In the genomic region with DNA sequence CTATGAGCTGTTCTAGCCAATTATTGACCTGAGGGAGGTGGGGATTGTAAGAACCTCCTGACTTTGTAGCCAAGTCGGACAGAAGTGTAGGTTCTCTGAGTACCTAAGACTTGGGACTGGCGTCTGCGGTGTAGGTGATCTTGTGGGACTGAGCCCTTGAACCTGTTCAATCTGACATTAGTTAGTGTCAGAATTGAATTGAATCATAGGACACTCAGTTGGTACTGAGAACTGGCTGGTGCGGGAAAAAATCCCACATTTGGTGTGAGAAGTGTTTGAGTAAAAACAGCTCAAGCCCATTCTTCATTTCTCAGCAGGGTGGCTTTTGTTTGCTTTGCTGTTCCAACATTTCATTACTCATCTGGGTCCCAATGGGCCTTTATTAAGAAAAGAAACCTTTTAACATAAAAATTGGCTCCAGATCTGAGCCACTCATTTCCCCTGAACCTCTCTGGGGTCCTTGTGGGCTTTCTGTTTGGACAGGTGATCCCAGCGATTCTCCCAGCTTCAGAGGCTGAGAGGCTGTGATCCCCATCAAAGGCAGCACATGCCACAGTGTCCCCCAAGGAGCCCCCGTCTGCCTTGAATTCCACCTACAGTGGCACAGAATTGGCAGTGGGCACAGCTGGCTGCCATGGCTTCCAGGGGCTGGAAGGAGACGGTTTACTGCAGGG, we compare ENCODE assay signal across 13 cellular contexts.
DNase-seq lines count a peak whose midpoint lies in the region; ATAC-seq, FAIRE-seq and TF ChIP-seq lines count a peak whose summit lies in the region.
"Had no signal": no experiment of that assay in that cellular context is flagged by ENCODE, and none has a peak within 500 bp of the region (broad histone marks: within the 10 kb centered on the region; RNA-seq: fewer than 3 reads in every experiment).

No MANE protein-coding gene starts in this region.

- no peaks in the 10 kb centered on the region for H4K20me1 ChIP-seq in H1 (replicated peaks in 1 of 2; ENCODE audit: control insufficient read depth in 1 of 2, insufficient read depth in 2 of 2, low read length in 2 of 2)

- no peak for TF ChIP-seq EP300 in H1 (IDR thresholded peaks at IDR 0.05; ENCODE audit: borderline replicate concordance in 1 of 2, low read depth in 2 of 2, low read length in 2 of 2)

- no peak overlapping the region for H2BK5ac ChIP-seq in H1 (ENCODE audit: low read depth, low read length)

- no peak for TF ChIP-seq POLR2A in H1 (IDR thresholded peaks at IDR 0.05; ENCODE audit: control extremely low read depth in 1 of 2, low read depth in 2 of 2, low read length in 2 of 2)

- H3K79me2 ChIP-seq in H1 (ENCODE audit: control insufficient read depth in 1 of 2, insufficient read depth in 2 of 2, low read length in 2 of 2), result no peaks in the 10 kb centered on the region

- H3K27ac Mint-ChIP-seq in CD8-positive, alpha-beta T cell, result no peak overlapping the region
- H3K27ac Mint-ChIP-seq in activated T-helper 1 cell treated with anti-CD3 and anti-CD28 coated beads, Interleukin-12 subunit alpha, Interleukin-12 subunit beta, Interleukin-2, Interleukin-4 antibody, amounts not matched to agents 30 ng/mL and 10 ng/mL and 1 ng/mL, durations not matched to agents 14 hours and 24 hours and 36 hours, result no peak overlapping the region

- H3K4me1 ChIP-seq in H1 (replicated peaks in 1 of 4; ENCODE audit: control insufficient read depth in 3 of 4, insufficient read depth in 4 of 4, low read length in 3 of 4) (peaks cover 0 to 8% (median 1%) of the 10 kb centered on the region in 4 experiments; a peak in 6 of 7 replicates), muscle layer of duodenum (ENCODE audit: control insufficient read depth in 1 of 2, insufficient read depth in 2 of 2, low read length in 2 of 2) (peaks cover 3 to 6% of the 10 kb centered on the region in 2 donors)
- H3K4me1 ChIP-seq in CD8-positive, alpha-beta T cell (ENCODE audit: insufficient read depth, low read length), result no peaks in the 10 kb centered on the region

- no peak overlapping the region for H3K23ac ChIP-seq in H1 (ENCODE audit: insufficient read length)

- H3K23me2 ChIP-seq in H1 (ENCODE audit: low read depth, low read length), result peaks cover 8% of the 10 kb centered on the region; the same call in 1 of the 2 replicates

- H3K4ac ChIP-seq in H1 (replicated peaks; ENCODE audit: insufficient read length, low read depth, low read length), result no peak overlapping the region

- 86% methylated on average over 7 of the region's 7 CpGs; no CpG with 5 or more reads in 1 of the 2 experiments for WGBS in H1 (ENCODE audit: extremely low coverage in 1 of 2, insufficient coverage in 1 of 2, insufficient read length in 1 of 2, insufficient replicate concordance in 2 of 2, low coverage in 1 of 2, low lambda C conversion rate in 2 of 2, missing lambda C conversion rate in 1 of 2), 2 experiments

- H3K4me3 ChIP-seq in AG10803 (ENCODE audit: low read length) (no peak overlapping the region), H1 (ENCODE audit: extremely low read depth in 1 of 4, insufficient read depth in 2 of 4, low read depth in 3 of 4, low read length in 4 of 4) (no peak overlapping the region), muscle layer of duodenum (ENCODE audit: low read depth in 1 of 2, low read length in 2 of 2) (peak overlapping the region in 1 of 2 donors; percentile 33)
- no peak overlapping the region for H3K4me3 ChIP-seq in CD8-positive, alpha-beta T cell (ENCODE audit: low read depth, low read length)

- no peak overlapping the region for H3K27ac ChIP-seq in H1 (ENCODE audit: low read depth, low read length)
- peak overlapping the region; percentile 63 for H3K27ac ChIP-seq in muscle layer of duodenum (ENCODE audit: low read length)
- H3K27ac ChIP-seq in CD8-positive, alpha-beta T cell (ENCODE audit: low read depth, low read length), result no peak overlapping the region
- H3K27ac ChIP-seq: C4-2B had no signal

- no peak overlapping the region for H2AFZ ChIP-seq in H1 (ENCODE audit: low read length)

- no peak for TF ChIP-seq CTCF in AG10803 (conservative IDR thresholded peaks at IDR 0.05; ENCODE audit: low read length)
- no peak for TF ChIP-seq CTCF in H1 (IDR thresholded peaks at IDR 0.05; ENCODE audit: control extremely low read depth in 1 of 3, insufficient read depth in 1 of 3, low read depth in 1 of 3, low read length in 3 of 3)
- no peak for TF ChIP-seq CTCF in CD8-positive, alpha-beta T cell (IDR thresholded peaks at IDR 0.05)

- H2BK15ac ChIP-seq in H1 (ENCODE audit: low read length), result no peak overlapping the region

- H3K4me2 ChIP-seq in H1 (ENCODE audit: insufficient read depth in 1 of 2, low read depth in 2 of 2, low read length in 2 of 2), result no peak overlapping the region

- H3K4me1 Mint-ChIP-seq in CD8-positive, alpha-beta T cell (ENCODE audit: low read depth), result no peaks in the 10 kb centered on the region
- no peaks in the 10 kb centered on the region for H3K4me1 Mint-ChIP-seq in activated T-helper 1 cell treated with anti-CD3 and anti-CD28 coated beads, Interleukin-12 subunit alpha, Interleukin-12 subunit beta, Interleukin-2, Interleukin-4 antibody, amounts not matched to agents 30 ng/mL and 10 ng/mL and 1 ng/mL, durations not matched to agents 14 hours and 24 hours and 36 hours (ENCODE audit: low read depth)

- ATAC-seq in CD8-positive, alpha-beta T cell, result no peak
- no peak for ATAC-seq in HG02981 (IDR thresholded peaks at IDR 0.05; ENCODE audit: unreplicated experiment)

- H2AK5ac ChIP-seq in H1 (ENCODE audit: low read depth, low read length), result no peak overlapping the region

- H4K91ac ChIP-seq in H1 (replicated peaks; ENCODE audit: insufficient read length, low read length), result peak overlapping the region; percentile 30

- H3K36me3 Mint-ChIP-seq in CD8-positive, alpha-beta T cell, result no peaks in the 10 kb centered on the region
- H3K36me3 Mint-ChIP-seq in activated T-helper 1 cell treated with anti-CD3 and anti-CD28 coated beads, Interleukin-12 subunit alpha, Interleukin-12 subunit beta, Interleukin-2, Interleukin-4 antibody, amounts not matched to agents 30 ng/mL and 10 ng/mL and 1 ng/mL, durations not matched to agents 14 hours and 24 hours and 36 hours (ENCODE audit: low read depth), result no peaks in the 10 kb centered on the region

- FAIRE-seq in H1 (lab: Jason Lieb, UNC), result no peak

- no peak overlapping the region for H3K4me3 Mint-ChIP-seq in CD8-positive, alpha-beta T cell
- no peak overlapping the region for H3K4me3 Mint-ChIP-seq in activated T-helper 1 cell treated with anti-CD3 and anti-CD28 coated beads, Interleukin-12 subunit alpha, Interleukin-12 subunit beta, Interleukin-2, Interleukin-4 antibody, amounts not matched to agents 30 ng/mL and 10 ng/mL and 1 ng/mL, durations not matched to agents 14 hours and 24 hours and 36 hours

- H3K27me3 Mint-ChIP-seq in CD8-positive, alpha-beta T cell (ENCODE audit: low read depth), result peaks cover 27% of the 10 kb centered on the region
- peaks cover 15% of the 10 kb centered on the region for H3K27me3 Mint-ChIP-seq in activated T-helper 1 cell treated with anti-CD3 and anti-CD28 coated beads, Interleukin-12 subunit alpha, Interleukin-12 subunit beta, Interleukin-2, Interleukin-4 antibody, amounts not matched to agents 30 ng/mL and 10 ng/mL and 1 ng/mL, durations not matched to agents 14 hours and 24 hours and 36 hours (ENCODE audit: insufficient read depth)

- H2BK20ac ChIP-seq in H1 (ENCODE audit: low read length), result 0 out of 2 replicates have a peak overlapping the region, but pooled peaks have one; percentile 80

- H2BK12ac ChIP-seq in H1 (ENCODE audit: low read depth, low read length), result 0 out of 2 replicates have a peak overlapping the region, but pooled peaks have one; percentile 27

- intact Hi-C loops in CD8-positive, alpha-beta T cell (cut with DNase I, micrococcal nuclease), result no loop called here
- intact Hi-C loops in activated T-helper 1 cell treated with anti-CD3 and anti-CD28 coated beads, Interleukin-12 subunit alpha, Interleukin-12 subunit beta, Interleukin-2, Interleukin-4 antibody, amounts not matched to agents 30 ng/mL and 10 ng/mL and 1 ng/mL, durations not matched to agents 14 hours and 24 hours and 36 hours (cut with micrococcal nuclease), result no loop called here

- H3K79me1 ChIP-seq in H1 (ENCODE audit: low read depth, low read length), result no peaks in the 10 kb centered on the region

- H3K27me3 ChIP-seq in H1 (replicated peaks in 1 of 4; ENCODE audit: control insufficient read depth in 3 of 4, extremely low read depth in 1 of 4, insufficient read depth in 3 of 4, low read length in 3 of 4) (no peaks in the 10 kb centered on the region), muscle layer of duodenum (ENCODE audit: low read depth, low read length) (no peaks in the 10 kb centered on the region)
- no peaks in the 10 kb centered on the region for H3K27me3 ChIP-seq in CD8-positive, alpha-beta T cell (ENCODE audit: insufficient read depth, low read length)

- H3K9ac ChIP-seq in H1 (replicated peaks in 1 of 4; ENCODE audit: extremely low read depth in 1 of 4, low read depth in 3 of 4, low read length in 3 of 4), result no peak overlapping the region

- H3K14ac ChIP-seq in H1 (ENCODE audit: insufficient read length), result no peak overlapping the region

- TF ChIP-seq RAD21 in H1 (IDR thresholded peaks at IDR 0.05 in 1 of 2, conservative IDR thresholded peaks at IDR 0.05 in 1 of 2; ENCODE audit: low read depth in 2 of 2, low read length in 2 of 2), result no peak

- no peak overlapping the region for H4K8ac ChIP-seq in H1 (ENCODE audit: extremely low read depth, insufficient read depth, low read length)

- CTCF ChIA-PET in H1 (lab: Charles Lee; ENCODE audit: partially characterized antibody), result interaction anchor here (0.6 to 2.0 kb wide), 9 partner anchors 27 to 761 kb away, joined by 3 to 6 read pairs (median 3); no protein-coding TSS in a partner anchor
- CTCF ChIA-PET in CD8-positive, alpha-beta T cell (lab: Charles Lee), result no interaction called here

- no peak overlapping the region for H3K18ac ChIP-seq in H1 (ENCODE audit: extremely low read depth, low read length)

- H3K56ac ChIP-seq in H1 (replicated peaks; ENCODE audit: insufficient read length, low read depth, low read length), result no peak overlapping the region

- POLR2A ChIA-PET in H1 (lab: Charles Lee; ENCODE audit: partially characterized antibody), result no interaction called here
- POLR2A ChIA-PET in CD8-positive, alpha-beta T cell (lab: Charles Lee), result no interaction called here

- no peak overlapping the region for H4K5ac ChIP-seq in H1 (ENCODE audit: insufficient read length, low read depth, low read length)

- peak overlapping the region; percentile 66 for H2BK120ac ChIP-seq in H1 (replicated peaks; ENCODE audit: low read depth, low read length)

- H3K9me3 Mint-ChIP-seq in CD8-positive, alpha-beta T cell, result no peaks in the 10 kb centered on the region
- no peaks in the 10 kb centered on the region for H3K9me3 Mint-ChIP-seq in activated T-helper 1 cell treated with anti-CD3 and anti-CD28 coated beads, Interleukin-12 subunit alpha, Interleukin-12 subunit beta, Interleukin-2, Interleukin-4 antibody, amounts not matched to agents 30 ng/mL and 10 ng/mL and 1 ng/mL, durations not matched to agents 14 hours and 24 hours and 36 hours

- H3K9me3 ChIP-seq in H1 (ENCODE audit: insufficient read depth in 2 of 2, low read depth in 1 of 2, low read length in 1 of 2), result no peaks in the 10 kb centered on the region
- H3K9me3 ChIP-seq in muscle layer of duodenum (ENCODE audit: control insufficient read depth in 1 of 2, low read length in 2 of 2), result no peaks in the 10 kb centered on the region
- H3K9me3 ChIP-seq in CD8-positive, alpha-beta T cell (ENCODE audit: low read length), result no peaks in the 10 kb centered on the region

- DNase-seq in AG10803 (ENCODE audit: low read depth), result peak; percentile 47
- peak; percentile 21 for DNase-seq in NCI-H1092 (lab: John Stamatoyannopoulos, UW)
- DNase-seq in H1 (ENCODE audit: low read depth in 1 of 2, low spot score in 2 of 2), result peak in 1 of 2 experiments; percentile 33
- DNase-seq in CD8-positive, alpha-beta T cell, result no peak
- DNase-seq in activated effector memory CD4-positive, alpha-beta T cell treated with Interleukin-2 at 50 U/mL for 16 hours, result no peak
- no peak for DNase-seq in activated T-helper 1 cell treated with anti-CD3 and anti-CD28 coated beads, Interleukin-12 subunit alpha, Interleukin-12 subunit beta, Interleukin-2, Interleukin-4 antibody, amounts not matched to agents 30 ng/mL and 10 ng/mL and 1 ng/mL, durations not matched to agents 14 hours and 24 hours and 36 hours (ENCODE audit: low spot score)
- DNase-seq: activated CD4-positive, CD25-positive, alpha-beta regulatory T cell; activated gamma-delta T cell treated with Interleukin-2 at 50 U/mL for 16 hours; NCI-H1105; right cardiac atrium had no signal

- no peaks in the 10 kb centered on the region for H3K36me3 ChIP-seq in H1 (ENCODE audit: control insufficient read depth in 2 of 4, insufficient read depth in 4 of 4, low read length in 3 of 4)
- H3K36me3 ChIP-seq in muscle layer of duodenum (ENCODE audit: control insufficient read depth in 1 of 2, insufficient read depth in 2 of 2, low read length in 2 of 2), result no peaks in the 10 kb centered on the region
- H3K36me3 ChIP-seq in CD8-positive, alpha-beta T cell (ENCODE audit: insufficient read depth, low read length), result no peaks in the 10 kb centered on the region

Comparison
In these comparisons a context has a peak if more than half of its experiments do, and no peak if none do; other contexts are left out.
1. DNase-seq: peak in AG10803 (single experiment) and NCI-H1092 (single experiment); none in CD8-positive, alpha-beta T cell (0 of 7), activated effector memory CD4-positive, alpha-beta T cell treated with Interleukin-2 at 50 U/mL for 16 hours (single experiment) and activated T-helper 1 cell treated with anti-CD3 and anti-CD28 coated beads, Interleukin-12 subunit alpha, Interleukin-12 subunit beta, Interleukin-2, Interleukin-4 antibody, amounts not matched to agents 30 ng/mL and 10 ng/mL and 1 ng/mL, durations not matched to agents 14 hours and 24 hours and 36 hours (single experiment).